Comparison of ENCODE assay signal across 14 cellular contexts in genomic region chr12:106586803-106587684, GRCh38. TPM values are rescaled to one million over a fixed set of nuclear protein-coding genes. Genes with fewer than 3 reads are reported as not detected.
DNase-seq lines count a peak whose midpoint lies in the region; ATAC-seq, FAIRE-seq and TF ChIP-seq lines count a peak whose summit lies in the region.
"Had no signal": no experiment of that assay in that cellular context is flagged by ENCODE, and none has a peak within 500 bp of the region (broad histone marks: within the 10 kb centered on the region; RNA-seq: fewer than 3 reads in every experiment).

No MANE protein-coding gene starts in this region.

- CTCF ChIA-PET in T-cell (lab: Charles Lee): no interaction called here

- H3K36me3 Mint-ChIP-seq in nephron progenitor cell (ENCODE audit: low read depth) (no peaks in the 10 kb centered on the region), T-cell (no peaks in the 10 kb centered on the region)

- TF ChIP-seq CTCF in nephron progenitor cell (IDR thresholded peaks at IDR 0.05): no peak

- POLR2A ChIA-PET in T-cell (lab: Charles Lee): no interaction called here

- H3K9me3 Mint-ChIP-seq in nephron progenitor cell (no peaks in the 10 kb centered on the region), T-cell (no peaks in the 10 kb centered on the region)
- H3K9me3 Mint-ChIP-seq: activated T-helper 2 cell treated with anti-CD3 and anti-CD28 coated beads, Interferon-gamma antibody, Interleukin-2, Interleukin-4, amounts not matched to agents 10 μg/mL and 5 μg/mL and 100 μg/mL, durations not matched to agents 14 hours and 24 hours and 36 hours; CD4-positive, alpha-beta T cell had no signal

- FAIRE-seq in GM12891 (lab: Jason Lieb, UNC): no peak
- FAIRE-seq: TTC549 had no signal

- TF ChIP-seq POLR2A in GM12891 (IDR thresholded peaks at IDR 0.05; ENCODE audit: low read depth, low read length): no peak

- H3K4me1 Mint-ChIP-seq in nephron progenitor cell (peaks cover 49% of the 10 kb centered on the region), T-cell (peaks cover 19 to 31% (median 30%) of the 10 kb centered on the region in 3 donors)

- H3K27me3 Mint-ChIP-seq in nephron progenitor cell (ENCODE audit: low read depth, poor library complexity) (peaks cover 99% of the 10 kb centered on the region), T-cell (peaks cover 68 to 82% of the 10 kb centered on the region in 2 donors)

- in situ Hi-C loops in ACHN (cut with HindIII; ENCODE audit: low pct_ligation_motif_present, low pct_unique_long_range_greater_than_20kb, low sequenced_read_pairs): no loop called here

- no peak for ATAC-seq in GM21717 (IDR thresholded peaks at IDR 0.05; ENCODE audit: unreplicated experiment)
- ATAC-seq in T-cell (replicated peaks in 1 of 4): no peak
- no peak for ATAC-seq in HG03039 (IDR thresholded peaks at IDR 0.05; ENCODE audit: unreplicated experiment)

- peak overlapping the region; percentile 82 for H3K4me3 Mint-ChIP-seq in nephron progenitor cell
- no peak overlapping the region for H3K4me3 Mint-ChIP-seq in T-cell
- H3K4me3 Mint-ChIP-seq: CD4-positive, alpha-beta T cell had no signal

- H3K27ac Mint-ChIP-seq in nephron progenitor cell (no peak overlapping the region), T-cell (no peak overlapping the region)
- H3K27ac Mint-ChIP-seq: activated T-helper 2 cell treated with anti-CD3 and anti-CD28 coated beads, Interferon-gamma antibody, Interleukin-2, Interleukin-4, amounts not matched to agents 10 μg/mL and 5 μg/mL and 100 μg/mL, durations not matched to agents 14 hours and 24 hours and 36 hours; CD4-positive, alpha-beta T cell had no signal

- DNase-seq in ACHN: peak; percentile 21
- DNase-seq in GM12891 (ENCODE audit: insufficient read length, low spot score): peak; percentile 15
- DNase-seq in ecto neural progenitor cell (ENCODE audit: low spot score): peak; percentile 89
- DNase-seq in nephron progenitor cell: peak; percentile 69
- no peak for DNase-seq in MV-4-11 (lab: John Stamatoyannopoulos, UW)
- no peak for DNase-seq in T-cell
- DNase-seq: CD4-positive, alpha-beta T cell; effector CD4-positive, alpha-beta T cell; kidney glomerular epithelial cell; right lobe of liver had no signal

TF ChIP-seq in GM12891, 5 proteins besides CTCF, POLR2A, EP300 and RAD21:
- no peak for TF ChIP-seq SPI1 (IDR thresholded peaks at IDR 0.05; ENCODE audit: low read depth, low read length)

RNA-seq across cellular contexts. Expression of gene RFX4, which starts 4.2 kb away (rescaled TPM):
- not detected for polyA plus RNA-seq in GM12891 (2012; ENCODE audit: low read depth, missing spikeins)
- total RNA-seq in T-cell: not detected
- total RNA-seq: activated T-helper 2 cell treated with anti-CD3 and anti-CD28 coated beads, Interferon-gamma antibody, Interleukin-2, Interleukin-4, amounts not matched to agents 10 μg/mL and 5 μg/mL and 100 μg/mL, durations not matched to agents 14 hours and 24 hours and 36 hours; CD4-positive, alpha-beta T cell; right lobe of liver had no signal

Comparison
In these comparisons a context has a peak if more than half of its experiments do, and no peak if none do; other contexts are left out.
1. DNase-seq: peak in ACHN (single experiment), GM12891 (single experiment), ecto neural progenitor cell (single experiment) and nephron progenitor cell (single experiment); none in MV-4-11 (single experiment) and T-cell (0 of 34).